7 cellular contexts compared by ENCODE assay signal in the genomic region with DNA sequence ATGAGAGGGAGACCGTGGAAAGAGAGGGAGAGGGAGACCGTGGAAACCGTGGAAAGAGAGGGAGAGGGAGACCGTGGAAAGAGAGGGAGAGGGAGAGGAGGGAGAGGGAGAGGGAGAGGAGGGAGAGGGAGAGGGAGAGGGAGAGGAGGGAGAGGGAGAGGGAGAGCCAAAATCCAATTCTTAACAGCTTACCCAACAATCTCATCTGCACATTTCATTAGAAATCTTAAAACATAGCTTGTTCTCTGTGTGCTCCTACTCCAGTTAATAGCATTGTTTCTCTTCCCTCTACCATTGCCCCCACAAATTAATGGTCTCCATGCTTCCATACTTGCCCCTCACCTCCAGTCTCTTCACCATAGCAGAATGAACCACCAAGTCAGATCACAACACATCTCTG. TPM values are rescaled to one million over a fixed set of nuclear protein-coding genes. Genes with fewer than 3 reads are reported as not detected.
"Had no signal": no experiment of that assay in that cellular context is flagged by ENCODE, and none has a peak within 500 bp of the region (broad histone marks: within the 10 kb centered on the region; RNA-seq: fewer than 3 reads in every experiment).

No MANE protein-coding gene starts in this region.

RNA-seq across cellular contexts. Expression of a gene that starts 51.8 kb away (rescaled TPM):
- total RNA-seq: dermis blood vessel endothelial cell, endothelial cell of umbilical vein, gastroesophageal sphincter, left ventricle myocardium superior, mesenteric fat pad, mesothelial cell of epicardium had no signal
- polyA plus RNA-seq: endothelial cell of umbilical vein, keratinocyte had no signal
